Comparison of ENCODE assay signal across 8 cellular contexts in genomic region chr2:29238497-29238896, GRCh38.
DNase-seq lines count a peak whose midpoint lies in the region; ATAC-seq and TF ChIP-seq lines count a peak whose summit lies in the region.

No MANE protein-coding gene starts in this region.

- ATAC-seq in GM18519 (IDR thresholded peaks at IDR 0.05; ENCODE audit: low FRiP score, unreplicated experiment) (no peak), HG03571 (IDR thresholded peaks at IDR 0.05; ENCODE audit: unreplicated experiment) (no peak), GM21423 (IDR thresholded peaks at IDR 0.05; ENCODE audit: unreplicated experiment) (no peak)
- ATAC-seq in stimulated activated effector memory CD8-positive, alpha-beta T cell treated with anti-CD3 and anti-CD28 coated beads, Interleukin-12 subunit alpha, Interleukin-12 subunit beta, amount 100 ng/mL, for 72 hours, result no peak

- peaks cover 4% of the 10 kb centered on the region for H3K9me3 Mint-ChIP-seq in glutamatergic neuron (ENCODE audit: unreplicated experiment)
- no peaks in the 10 kb centered on the region for H3K9me3 Mint-ChIP-seq in stimulated activated effector memory CD8-positive, alpha-beta T cell treated with anti-CD3 and anti-CD28 coated beads, Interleukin-12 subunit alpha, Interleukin-12 subunit beta, amount 100 ng/mL, for 72 hours

- TF ChIP-seq CTCF in AG10803 (conservative IDR thresholded peaks at IDR 0.05; ENCODE audit: low read length) (peak; percentile 68), GM12872 (IDR thresholded peaks at IDR 0.05; ENCODE audit: insufficient read depth, low read depth, low read length) (peak; percentile 80), Peyer's patch (IDR thresholded peaks at IDR 0.05) (peak in 2 of 6 experiments; percentile 16 to 23), glutamatergic neuron (IDR thresholded peaks at IDR 0.05; ENCODE audit: partially characterized antibody, unreplicated experiment) (peak; percentile 52)

- no peak overlapping the region for H3K4me3 Mint-ChIP-seq in glutamatergic neuron (ENCODE audit: unreplicated experiment)
- no peak overlapping the region for H3K4me3 Mint-ChIP-seq in stimulated activated effector memory CD8-positive, alpha-beta T cell treated with anti-CD3 and anti-CD28 coated beads, Interleukin-12 subunit alpha, Interleukin-12 subunit beta, amount 100 ng/mL, for 72 hours

- no peaks in the 10 kb centered on the region for H3K4me1 ChIP-seq in Peyer's patch

- peak; percentile 25 for DNase-seq in AG10803 (ENCODE audit: low read depth)
- peak in 2 of 3 donors; percentile 15 to 29 for DNase-seq in Peyer's patch
- peak; percentile 66 for DNase-seq in glutamatergic neuron
- DNase-seq in stimulated activated effector memory CD8-positive, alpha-beta T cell treated with anti-CD3 and anti-CD28 coated beads, Interleukin-12 subunit alpha, Interleukin-12 subunit beta, amount 100 ng/mL, for 72 hours (ENCODE audit: low spot score in 2 of 2), result no peak

- H3K27me3 Mint-ChIP-seq in glutamatergic neuron (ENCODE audit: unreplicated experiment), result peaks cover 23% of the 10 kb centered on the region

- H3K4me1 Mint-ChIP-seq in glutamatergic neuron (ENCODE audit: low read depth, unreplicated experiment), result peaks cover 4% of the 10 kb centered on the region
- no peaks in the 10 kb centered on the region for H3K4me1 Mint-ChIP-seq in stimulated activated effector memory CD8-positive, alpha-beta T cell treated with anti-CD3 and anti-CD28 coated beads, Interleukin-12 subunit alpha, Interleukin-12 subunit beta, amount 100 ng/mL, for 72 hours

- H3K4me3 ChIP-seq in AG10803 (ENCODE audit: low read length), result no peak overlapping the region
- no peak overlapping the region for H3K4me3 ChIP-seq in Peyer's patch

- no peak overlapping the region for H3K27ac Mint-ChIP-seq in glutamatergic neuron (ENCODE audit: unreplicated experiment)
- no peak overlapping the region for H3K27ac Mint-ChIP-seq in stimulated activated effector memory CD8-positive, alpha-beta T cell treated with anti-CD3 and anti-CD28 coated beads, Interleukin-12 subunit alpha, Interleukin-12 subunit beta, amount 100 ng/mL, for 72 hours

- H3K27ac ChIP-seq in Peyer's patch, result no peak overlapping the region

- H3K36me3 ChIP-seq in Peyer's patch, result no peaks in the 10 kb centered on the region

- TF ChIP-seq POLR2A in Peyer's patch (IDR thresholded peaks at IDR 0.05), result no peak

- H3K27me3 ChIP-seq in Peyer's patch, result no peaks in the 10 kb centered on the region

- no peaks in the 10 kb centered on the region for H3K9me3 ChIP-seq in Peyer's patch

- H3K36me3 Mint-ChIP-seq in glutamatergic neuron (ENCODE audit: unreplicated experiment), result peaks cover 10% of the 10 kb centered on the region
- no peaks in the 10 kb centered on the region for H3K36me3 Mint-ChIP-seq in stimulated activated effector memory CD8-positive, alpha-beta T cell treated with anti-CD3 and anti-CD28 coated beads, Interleukin-12 subunit alpha, Interleukin-12 subunit beta, amount 100 ng/mL, for 72 hours

Comparison
In these comparisons a context has a peak if more than half of its experiments do, and no peak if none do; other contexts are left out.
1. DNase-seq: peak in AG10803 (single experiment), Peyer's patch (2 of 3) and glutamatergic neuron (single experiment); none in stimulated activated effector memory CD8-positive, alpha-beta T cell treated with anti-CD3 and anti-CD28 coated beads, Interleukin-12 subunit alpha, Interleukin-12 subunit beta, amount 100 ng/mL, for 72 hours (0 of 2).